17 cellular contexts compared by ENCODE assay signal in genomic region chr5:142813208-142813607, GRCh38. TPM values are rescaled to one million over a fixed set of nuclear protein-coding genes. Genes with fewer than 3 reads are reported as not detected.
A peak's percentile ranks its signal among the peaks of the same experiment; 100 is the strongest.
DNase-seq lines count a peak whose midpoint lies in the region; ATAC-seq, FAIRE-seq and TF ChIP-seq lines count a peak whose summit lies in the region.
"Had no signal": no experiment of that assay in that cellular context is flagged by ENCODE, and none has a peak within 500 bp of the region (broad histone marks: within the 10 kb centered on the region; RNA-seq: fewer than 3 reads in every experiment).

No MANE protein-coding gene starts in this region.

- TF ChIP-seq POLR2A in GM12891 (IDR thresholded peaks at IDR 0.05; ENCODE audit: low read depth, low read length): no peak

- H3K27me3 ChIP-seq in neuronal stem cell (ENCODE audit: control insufficient read depth in 3 of 3, insufficient read depth in 3 of 3, low read depth in 1 of 3, low read length in 3 of 3): no peaks in the 10 kb centered on the region

- H3K4me3 Mint-ChIP-seq in immature natural killer cell: no peak overlapping the region
- no peak overlapping the region for H3K4me3 Mint-ChIP-seq in stimulated activated effector memory CD8-positive, alpha-beta T cell treated with anti-CD3 and anti-CD28 coated beads, Interleukin-12 subunit alpha, Interleukin-12 subunit beta, amount 100 ng/mL, for 72 hours
- H3K4me3 Mint-ChIP-seq: CD4-positive, CD25-positive, alpha-beta regulatory T cell had no signal

- H2BK15ac ChIP-seq in neuronal stem cell (ENCODE audit: low read length): no peak overlapping the region

- peaks cover 0 to 3% (median 2%) of the 10 kb centered on the region in 3 donors for H3K27me3 Mint-ChIP-seq in immature natural killer cell (ENCODE audit: low read depth in 3 of 3)
- H3K27me3 Mint-ChIP-seq: CD4-positive, CD25-positive, alpha-beta regulatory T cell had no signal

- WGBS in neuronal stem cell (ENCODE audit: extremely low coverage in 2 of 2, insufficient read length in 2 of 2, insufficient replicate concordance in 1 of 2), 2 donors: no CpG with 5 or more reads among the region's 3 CpGs

- no peak overlapping the region for H3K14ac ChIP-seq in neuronal stem cell (ENCODE audit: low read length)

- peak overlapping the region in 4 of 6 donors; percentile 4 to 42 (median 18) for H3K27ac Mint-ChIP-seq in immature natural killer cell
- peak overlapping the region; percentile 3 for H3K27ac Mint-ChIP-seq in stimulated activated effector memory CD8-positive, alpha-beta T cell treated with anti-CD3 and anti-CD28 coated beads, Interleukin-12 subunit alpha, Interleukin-12 subunit beta, amount 100 ng/mL, for 72 hours
- H3K27ac Mint-ChIP-seq: CD4-positive, CD25-positive, alpha-beta regulatory T cell had no signal

- H3K27ac ChIP-seq in neuronal stem cell (replicated peaks; ENCODE audit: low read length): no peak overlapping the region
- H3K27ac ChIP-seq: GM23248 had no signal

- H2AK5ac ChIP-seq in neuronal stem cell (ENCODE audit: low read depth, low read length): no peak overlapping the region

- H3K79me1 ChIP-seq in neuronal stem cell (ENCODE audit: low read depth, low read length): no peaks in the 10 kb centered on the region

- DNase-seq in Right ventricle myocardium superior: no peak
- no peak for DNase-seq in left cardiac atrium
- no peak for DNase-seq in immature natural killer cell
- no peak for DNase-seq in stimulated activated effector memory CD8-positive, alpha-beta T cell treated with anti-CD3 and anti-CD28 coated beads, Interleukin-12 subunit alpha, Interleukin-12 subunit beta, amount 100 ng/mL, for 72 hours (ENCODE audit: low spot score in 2 of 2)
- no peak for DNase-seq in left colon
- DNase-seq in GM12891 (ENCODE audit: insufficient read length, low spot score): no peak
- no peak for DNase-seq in neuronal stem cell (ENCODE audit: low spot score)
- DNase-seq: Calu3; CD4-positive, CD25-positive, alpha-beta regulatory T cell; GM23248; NCI-H1048; NCI-H345; NCI-H526 treated with DMSO at 0.1 percent for 48 hours; RPMI8226 had no signal

- no peaks in the 10 kb centered on the region for H3K9me3 ChIP-seq in neuronal stem cell (replicated peaks in 1 of 2; ENCODE audit: control insufficient read depth in 2 of 2, insufficient read depth in 1 of 2, low read depth in 1 of 2, low read length in 2 of 2)

- no peak overlapping the region for H4K91ac ChIP-seq in neuronal stem cell (ENCODE audit: low read depth, low read length, poor library complexity)

- no peak overlapping the region for H2AFZ ChIP-seq in neuronal stem cell (ENCODE audit: low read length)
- H2AFZ ChIP-seq: GM23248 had no signal

- ATAC-seq in Right ventricle myocardium superior (ENCODE audit: poor library complexity): peak; percentile 61
- no peak for ATAC-seq in left cardiac atrium
- no peak for ATAC-seq in stimulated activated effector memory CD8-positive, alpha-beta T cell treated with anti-CD3 and anti-CD28 coated beads, Interleukin-12 subunit alpha, Interleukin-12 subunit beta, amount 100 ng/mL, for 72 hours
- ATAC-seq in left colon: no peak
- no peak for ATAC-seq in GM21526 (IDR thresholded peaks at IDR 0.05; ENCODE audit: low FRiP score, unreplicated experiment)
- ATAC-seq: K562 had no signal

- H3K9me3 Mint-ChIP-seq in immature natural killer cell: no peaks in the 10 kb centered on the region
- H3K9me3 Mint-ChIP-seq in stimulated activated effector memory CD8-positive, alpha-beta T cell treated with anti-CD3 and anti-CD28 coated beads, Interleukin-12 subunit alpha, Interleukin-12 subunit beta, amount 100 ng/mL, for 72 hours: no peaks in the 10 kb centered on the region

- no peak overlapping the region for H3K18ac ChIP-seq in neuronal stem cell (ENCODE audit: low read length)

- FAIRE-seq in GM12891 (lab: Jason Lieb, UNC): no peak
- FAIRE-seq: GM18507, K562 had no signal

- intact Hi-C loops in Right ventricle myocardium superior (cut with DNase I): no loop called here
- intact Hi-C loops in left cardiac atrium (cut with DNase I): no loop called here
- intact Hi-C loops in left colon (cut with DNase I, micrococcal nuclease): no loop called here

- H3K4me2 ChIP-seq in neuronal stem cell (ENCODE audit: insufficient read depth, low read length, poor library complexity, severe bottlenecking): no peak overlapping the region

- peaks cover 6% of the 10 kb centered on the region in 3 donors for H3K36me3 Mint-ChIP-seq in immature natural killer cell
- no peaks in the 10 kb centered on the region for H3K36me3 Mint-ChIP-seq in stimulated activated effector memory CD8-positive, alpha-beta T cell treated with anti-CD3 and anti-CD28 coated beads, Interleukin-12 subunit alpha, Interleukin-12 subunit beta, amount 100 ng/mL, for 72 hours

- H2BK120ac ChIP-seq in neuronal stem cell (ENCODE audit: low read depth, low read length): no peak overlapping the region

- H3K4ac ChIP-seq in neuronal stem cell (ENCODE audit: low read length): no peak overlapping the region

- H2BK5ac ChIP-seq in neuronal stem cell (ENCODE audit: low read length): no peak overlapping the region

- H3K23ac ChIP-seq in neuronal stem cell (ENCODE audit: low read depth, low read length, poor library complexity): no peak overlapping the region

- H3K4me1 ChIP-seq in neuronal stem cell (ENCODE audit: control insufficient read depth in 2 of 2, insufficient read depth in 1 of 2, low read depth in 1 of 2, low read length in 2 of 2): peaks cover 2 to 14% of the 10 kb centered on the region in 2 donors

- peaks cover 88 to 91% of the 10 kb centered on the region in 2 donors for H3K4me1 Mint-ChIP-seq in immature natural killer cell
- H3K4me1 Mint-ChIP-seq in stimulated activated effector memory CD8-positive, alpha-beta T cell treated with anti-CD3 and anti-CD28 coated beads, Interleukin-12 subunit alpha, Interleukin-12 subunit beta, amount 100 ng/mL, for 72 hours: peaks cover 64% of the 10 kb centered on the region

- H3K36me3 ChIP-seq in neuronal stem cell (replicated peaks in 1 of 2; ENCODE audit: control insufficient read depth in 2 of 2, insufficient read depth in 2 of 2, low read length in 2 of 2): no peaks in the 10 kb centered on the region

- H3K9ac ChIP-seq in neuronal stem cell (ENCODE audit: low read depth, low read length, poor library complexity): no peak overlapping the region
- H3K9ac ChIP-seq: GM23248 had no signal

- no peak overlapping the region for H2BK12ac ChIP-seq in neuronal stem cell (ENCODE audit: low read length)

- H4K8ac ChIP-seq in neuronal stem cell (ENCODE audit: low read depth, low read length): no peak overlapping the region

- no peak overlapping the region for H3K4me3 ChIP-seq in neuronal stem cell (ENCODE audit: low read length in 2 of 2)
- H3K4me3 ChIP-seq: GM23248, K562 had no signal

TF ChIP-seq in GM12891, 5 proteins besides CTCF, POLR2A, EP300 and RAD21:
- TF ChIP-seq TAF1 (IDR thresholded peaks at IDR 0.05; ENCODE audit: low read depth, low read length) (no peak), SPI1 (IDR thresholded peaks at IDR 0.05; ENCODE audit: low read depth, low read length) (no peak), PAX5 (IDR thresholded peaks at IDR 0.05; ENCODE audit: insufficient read depth, low read length, severe bottlenecking) (no peak), POLR2AphosphoS5 (IDR thresholded peaks at IDR 0.05; ENCODE audit: low read depth, low read length) (no peak), POU2F2 (IDR thresholded peaks at IDR 0.05; ENCODE audit: low read depth, low read length) (no peak)

RNA-seq across cellular contexts. Expression of gene ARHGAP26, which starts 43.0 kb away (rescaled TPM):
- 32.5 TPM for total RNA-seq in Right ventricle myocardium superior
- total RNA-seq in left cardiac atrium: 10 to 100 TPM; 29.6 to 50.2 TPM
- 10 to 100 TPM; 14.5 to 43.7 (median 17.6) TPM for polyA plus RNA-seq in immature natural killer cell
- total RNA-seq in left colon: 10 to 100 TPM; 71.6 to 85.1 TPM
- 9.8 TPM for polyA plus RNA-seq in GM12891 (2012; ENCODE audit: low read depth, missing spikeins)
- polyA plus RNA-seq in neuronal stem cell (2013, experiment 1 of 2): 6.2 TPM
- 5.7 TPM for polyA plus RNA-seq in neuronal stem cell (2013, experiment 2 of 2)
